26 cellular contexts compared by ENCODE assay signal in genomic region chr4:47664051-47664826, GRCh38.
"Had no signal": no experiment of that assay in that cellular context is flagged by ENCODE, and none has a peak within 500 bp of the region (broad histone marks: within the 10 kb centered on the region; RNA-seq: fewer than 3 reads in every experiment).

No MANE protein-coding gene starts in this region.

- DNase-seq: colonic mucosa; effector CD8-positive, alpha-beta T cell; endodermal cell; heart left ventricle; left colon; mesenchymal stem cell; naive thymus-derived CD4-positive, alpha-beta T cell; nephron progenitor cell; occipital lobe; ovary; retina; right lobe of liver; stimulated activated CD4-positive, alpha-beta T cell treated with anti-CD3 and anti-CD28 coated beads, Interleukin-12 subunit alpha, Interleukin-12 subunit beta, amount 100 ng/mL, for 4 hours; stimulated activated CD4-positive, alpha-beta T cell treated with anti-CD3 and anti-CD28 coated beads, Interleukin-1b, Interleukin-23, amount 100 ng/mL, for 48 hours; stimulated activated CD4-positive, alpha-beta T cell treated with anti-CD3 and anti-CD28 coated beads, Interleukin-4, amount 100 ng/mL, for 1 hour; stimulated activated CD8-positive, alpha-beta memory T cell treated with anti-CD3 and anti-CD28 coated beads, Interleukin-4, amount 100 ng/mL, for 48 hours; stimulated activated naive CD4-positive, alpha-beta T cell treated with Interleukin-2 at 50 U/mL for 16 hours; stomach; testis; tibial artery had no signal

- H3K27me3 ChIP-seq: cardiac muscle cell, colonic mucosa, heart left ventricle, hepatocyte, ovary, right lobe of liver, testis, tibial artery had no signal

- H3K36me3 ChIP-seq: colonic mucosa, ovary, right lobe of liver, stomach, tibial artery had no signal

- H3K27ac ChIP-seq: cardiac muscle cell, colonic mucosa, epithelial cell of prostate, heart left ventricle, hepatocyte, ovary, right lobe of liver, stomach, testis, tibial artery had no signal

- H3K4me1 ChIP-seq: colonic mucosa, heart left ventricle, right lobe of liver, testis, tibial artery had no signal

- ATAC-seq: esophagus mucosa; left colon; naive thymus-derived CD4-positive, alpha-beta T cell; right lobe of liver had no signal

- H3K4me3 ChIP-seq: cardiac muscle cell, colonic mucosa, heart left ventricle, hepatocyte, lung, ovary, right lobe of liver, smooth muscle cell, stomach, testis, tibial artery had no signal

- H3K9me3 ChIP-seq: colonic mucosa, heart left ventricle, ovary, right lobe of liver, stomach, testis, tibial artery had no signal
